1 cellular context compared by ENCODE assay signal in genomic region chr16:67857547-67858233, GRCh38.
TF ChIP-seq lines count a peak whose summit lies in the region.

No MANE protein-coding gene starts in this region.

TF ChIP-seq in HepG2, 621 proteins besides CTCF, POLR2A, EP300 and RAD21 (continued from another document and continues in another):
- TF ChIP-seq ARID4A (CRISPR knock-in tag; IDR thresholded peaks at IDR 0.05; ENCODE audit: borderline replicate concordance) (peak; percentile 77; the same call in 1 of the 2 replicates), GLMP (CRISPR knock-in tag; IDR thresholded peaks at IDR 0.05; ENCODE audit: borderline replicate concordance) (no peak), ATF3 (CRISPR knock-in tag; IDR thresholded peaks at IDR 0.05) (no peak), E2F1 (CRISPR knock-in tag; IDR thresholded peaks at IDR 0.05) (no peak), ZNF136 (CRISPR knock-in tag; IDR thresholded peaks at IDR 0.05; ENCODE audit: low read depth) (no peak), HDAC6 (IDR thresholded peaks at IDR 0.05; ENCODE audit: low read depth, low read length) (no peak), RCOR2 (CRISPR knock-in tag; IDR thresholded peaks at IDR 0.05) (no peak), RBAK (CRISPR knock-in tag; IDR thresholded peaks at IDR 0.05) (no peak), CHD4 (IDR thresholded peaks at IDR 0.05; ENCODE audit: borderline replicate concordance, low read length) (no peak; the same call in 1 of the 2 replicates), MAFG (CRISPR knock-in tag; IDR thresholded peaks at IDR 0.05) (no peak), NRL (CRISPR knock-in tag; IDR thresholded peaks at IDR 0.05; ENCODE audit: borderline replicate concordance) (no peak), ZNF335 (CRISPR knock-in tag; IDR thresholded peaks at IDR 0.05) (0 out of 2 replicates have a peak, but pooled peaks have one; percentile 24), ZNF275 (CRISPR knock-in tag; IDR thresholded peaks at IDR 0.05; ENCODE audit: borderline replicate concordance) (no peak), GTF3A (CRISPR knock-in tag; conservative IDR thresholded peaks at IDR 0.05) (no peak), BRCA1 (CRISPR knock-in tag; IDR thresholded peaks at IDR 0.05) (no peak), POLR2G (IDR thresholded peaks at IDR 0.05; ENCODE audit: low read depth, low read length) (no peak), SSRP1 (CRISPR knock-in tag; IDR thresholded peaks at IDR 0.05) (0 out of 2 replicates have a peak, but pooled peaks have one; percentile 57), TEAD2 (CRISPR knock-in tag; IDR thresholded peaks at IDR 0.05) (no peak), PHF8 (CRISPR knock-in tag; IDR thresholded peaks at IDR 0.05) (no peak), GATAD1 (CRISPR knock-in tag; IDR thresholded peaks at IDR 0.05) (peak; percentile 42; the same call in 1 of the 2 replicates), ZNF446 (CRISPR knock-in tag; IDR thresholded peaks at IDR 0.05) (no peak), TOPORS (CRISPR knock-in tag; IDR thresholded peaks at IDR 0.05) (no peak), AFF4 (CRISPR knock-in tag; IDR thresholded peaks at IDR 0.05) (no peak), ARNT (IDR thresholded peaks at IDR 0.05) (no peak), ZNF230 (CRISPR knock-in tag; IDR thresholded peaks at IDR 0.05) (no peak), ZNF713 (CRISPR knock-in tag; IDR thresholded peaks at IDR 0.05) (0 out of 2 replicates have a peak, but pooled peaks have one; percentile 90), ATF7 (IDR thresholded peaks at IDR 0.05) (no peak), ATF7 (CRISPR knock-in tag; IDR thresholded peaks at IDR 0.05) (no peak), SAP130 (CRISPR knock-in tag; IDR thresholded peaks at IDR 0.05; ENCODE audit: low read depth) (peak; percentile 98), ZSCAN29 (CRISPR knock-in tag; conservative IDR thresholded peaks at IDR 0.05) (no peak), ZNF850 (CRISPR knock-in tag; conservative IDR thresholded peaks at IDR 0.05) (no peak), TBX3 (IDR thresholded peaks at IDR 0.05; ENCODE audit: borderline replicate concordance) (peak; percentile 86; the same call in 1 of the 2 replicates), MAZ (IDR thresholded peaks at IDR 0.05; ENCODE audit: borderline replicate concordance, low read depth, low read length) (peak; percentile 42; the same call in 1 of the 2 replicates), MAZ (CRISPR knock-in tag; IDR thresholded peaks at IDR 0.05; ENCODE audit: low read depth) (0 out of 2 replicates have a peak, but pooled peaks have one; percentile 43), GPN1 (CRISPR knock-in tag; IDR thresholded peaks at IDR 0.05; ENCODE audit: borderline replicate concordance) (no peak), TAF15 (IDR thresholded peaks at IDR 0.05; ENCODE audit: low read depth, low read length, poor library complexity, severe bottlenecking) (no peak), SNRNP70 (IDR thresholded peaks at IDR 0.05; ENCODE audit: low read depth, low read length) (no peak), DPF2 (CRISPR knock-in tag; IDR thresholded peaks at IDR 0.05; ENCODE audit: borderline replicate concordance, low read depth) (no peak), DR1 (CRISPR knock-in tag; IDR thresholded peaks at IDR 0.05) (0 out of 2 replicates have a peak, but pooled peaks have one; percentile 29), ZNF431 (CRISPR knock-in tag; IDR thresholded peaks at IDR 0.05; ENCODE audit: borderline replicate concordance, low read depth) (0 out of 2 replicates have a peak, but pooled peaks have one; percentile 24), DMAP1 (CRISPR knock-in tag; IDR thresholded peaks at IDR 0.05) (peak; percentile 29; the same call in 1 of the 2 replicates), CERS6 (CRISPR knock-in tag; IDR thresholded peaks at IDR 0.05) (no peak), PTBP1 (IDR thresholded peaks at IDR 0.05; ENCODE audit: low read depth, low read length, poor library complexity, severe bottlenecking) (no peak), TBL1XR1 (IDR thresholded peaks at IDR 0.05; ENCODE audit: borderline replicate concordance, low read length, partially characterized antibody) (peak; percentile 86), ZBTB7A (CRISPR knock-in tag; IDR thresholded peaks at IDR 0.05) (no peak), ZNF496 (CRISPR knock-in tag; IDR thresholded peaks at IDR 0.05; ENCODE audit: insufficient replicate concordance) (no peak), ZMYM4 (CRISPR knock-in tag; IDR thresholded peaks at IDR 0.05) (no peak), ZNF367 (CRISPR knock-in tag; IDR thresholded peaks at IDR 0.05; ENCODE audit: borderline replicate concordance) (no peak), TRIM22 (IDR thresholded peaks at IDR 0.05) (no peak), MEF2D (CRISPR knock-in tag; IDR thresholded peaks at IDR 0.05) (no peak; the same call in 1 of the 2 replicates), ZNF430 (CRISPR knock-in tag; IDR thresholded peaks at IDR 0.05) (no peak), ATF2 (CRISPR knock-in tag; IDR thresholded peaks at IDR 0.05) (no peak), SATB2 (CRISPR knock-in tag; IDR thresholded peaks at IDR 0.05) (no peak), FOXP1 (IDR thresholded peaks at IDR 0.05) (peak; percentile 87), FOXP1 (CRISPR knock-in tag; IDR thresholded peaks at IDR 0.05) (peak; percentile 93)
